In the genomic region with DNA sequence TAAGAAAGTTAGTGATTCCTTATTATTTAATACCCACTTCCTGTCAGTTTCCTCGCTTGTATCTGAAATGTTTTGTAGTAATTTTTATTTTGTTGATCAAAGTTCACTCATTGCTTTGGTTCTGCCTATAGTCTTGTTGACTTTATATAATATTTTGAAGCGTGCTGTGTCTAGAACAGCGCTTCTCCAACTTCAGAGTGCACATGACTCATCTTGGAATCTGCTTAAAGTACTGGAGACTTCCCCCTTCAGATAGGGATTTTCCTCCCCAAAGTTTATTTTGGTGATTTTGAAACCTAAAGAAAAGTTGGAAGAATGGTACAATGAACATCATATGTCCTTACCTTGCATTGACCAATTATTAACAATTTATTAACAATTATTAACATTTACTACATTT, we compare ENCODE assay signal across 1 cellular context.
TF ChIP-seq lines count a peak whose summit lies in the region.

No MANE protein-coding gene starts in this region.

TF ChIP-seq in HEK293T, 16 proteins besides CTCF, POLR2A, EP300 and RAD21 (continued from another document):
- no peak for TF ChIP-seq BHLHE40 (IDR thresholded peaks at IDR 0.05; ENCODE audit: borderline replicate concordance)
- no peak for TF ChIP-seq L3MBTL2 (conservative IDR thresholded peaks at IDR 0.05)
- TF ChIP-seq, protein P1, sequence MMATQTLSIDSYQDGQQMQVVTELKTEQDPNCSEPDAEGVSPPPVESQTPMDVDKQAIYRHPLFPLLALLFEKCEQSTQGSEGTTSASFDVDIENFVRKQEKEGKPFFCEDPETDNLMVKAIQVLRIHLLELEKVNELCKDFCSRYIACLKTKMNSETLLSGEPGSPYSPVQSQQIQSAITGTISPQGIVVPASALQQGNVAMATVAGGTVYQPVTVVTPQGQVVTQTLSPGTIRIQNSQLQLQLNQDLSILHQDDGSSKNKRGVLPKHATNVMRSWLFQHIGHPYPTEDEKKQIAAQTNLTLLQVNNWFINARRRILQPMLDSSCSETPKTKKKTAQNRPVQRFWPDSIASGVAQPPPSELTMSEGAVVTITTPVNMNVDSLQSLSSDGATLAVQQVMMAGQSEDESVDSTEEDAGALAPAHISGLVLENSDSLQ (IDR thresholded peaks at IDR 0.05): no peak
- TF ChIP-seq TARDBP (IDR thresholded peaks at IDR 0.05): no peak
- TF ChIP-seq SP1 (IDR thresholded peaks at IDR 0.05): no peak
- no peak for TF ChIP-seq NFRKB (IDR thresholded peaks at IDR 0.05)
- TF ChIP-seq ARNT (IDR thresholded peaks at IDR 0.05): no peak
- no peak for TF ChIP-seq CTBP1 (IDR thresholded peaks at IDR 0.05; ENCODE audit: borderline replicate concordance)
- no peak for TF ChIP-seq SUZ12 (IDR thresholded peaks at IDR 0.05)
- no peak for TF ChIP-seq HDGF (IDR thresholded peaks at IDR 0.05; ENCODE audit: borderline replicate concordance)
- TF ChIP-seq ELF4 (IDR thresholded peaks at IDR 0.05): no peak
- TF ChIP-seq ZNF384 (IDR thresholded peaks at IDR 0.05): no peak
- no peak for TF ChIP-seq LEF1 (IDR thresholded peaks at IDR 0.05; ENCODE audit: borderline replicate concordance)
- TF ChIP-seq FOXM1 (IDR thresholded peaks at IDR 0.05; ENCODE audit: borderline replicate concordance): no peak
